Comparison of ENCODE assay signal across 14 cellular contexts in genomic region chr9:127108182-127108876, GRCh38. TPM values are rescaled to one million over a fixed set of nuclear protein-coding genes. Genes with fewer than 3 reads are reported as not detected.
"Had no signal": no experiment of that assay in that cellular context is flagged by ENCODE, and none has a peak within 500 bp of the region (broad histone marks: within the 10 kb centered on the region; RNA-seq: fewer than 3 reads in every experiment).

No MANE protein-coding gene starts in this region.

- ATAC-seq: activated CD8-positive, alpha-beta T cell treated with anti-CD3 and anti-CD28 coated beads, Interleukin-2, amount 10 ng/mL, durations not matched to agents 7 days and 5 days; natural killer cell treated with Interleukin-12 subunit alpha and Interleukin-12 subunit beta and Interleukin-15 and Interleukin-18, amount 100 ng/mL, for 72 hours had no signal

- H3K27ac ChIP-seq: ascending aorta, SK-N-MC, WERI-Rb-1 had no signal

- H3K4me3 ChIP-seq: ascending aorta, coronary artery, SK-N-MC, skin epidermis, upper lobe of left lung had no signal

- H3K27me3 ChIP-seq: ascending aorta, upper lobe of left lung had no signal

- H3K9me3 ChIP-seq: ascending aorta, upper lobe of left lung had no signal

- DNase-seq: activated CD4-positive, alpha-beta T cell treated with anti-CD3 and anti-CD28 coated beads for 4 hours; activated CD8-positive, alpha-beta memory T cell treated with anti-CD3 and anti-CD28 coated beads, Interleukin-2, amount 50 U/mL, for 48 hours; activated CD8-positive, alpha-beta T cell treated with anti-CD3 and anti-CD28 coated beads, Interleukin-2, amount 10 ng/mL, durations not matched to agents 7 days and 5 days; activated naive CD8-positive, alpha-beta T cell treated with anti-CD3 and anti-CD28 coated beads, Interleukin-2, amount 10 ng/mL, durations not matched to agents 7 days and 5 days; effector CD8-positive, alpha-beta T cell; immature natural killer cell; T-helper 1 cell; upper lobe of left lung; WERI-Rb-1 had no signal

RNA-seq across cellular contexts. Expression of gene ANGPTL2, which starts 14.1 kb away (rescaled TPM):
- polyA plus RNA-seq: immature natural killer cell had no signal
